ENCODE assay signal across 6 cellular contexts in the genomic region with DNA sequence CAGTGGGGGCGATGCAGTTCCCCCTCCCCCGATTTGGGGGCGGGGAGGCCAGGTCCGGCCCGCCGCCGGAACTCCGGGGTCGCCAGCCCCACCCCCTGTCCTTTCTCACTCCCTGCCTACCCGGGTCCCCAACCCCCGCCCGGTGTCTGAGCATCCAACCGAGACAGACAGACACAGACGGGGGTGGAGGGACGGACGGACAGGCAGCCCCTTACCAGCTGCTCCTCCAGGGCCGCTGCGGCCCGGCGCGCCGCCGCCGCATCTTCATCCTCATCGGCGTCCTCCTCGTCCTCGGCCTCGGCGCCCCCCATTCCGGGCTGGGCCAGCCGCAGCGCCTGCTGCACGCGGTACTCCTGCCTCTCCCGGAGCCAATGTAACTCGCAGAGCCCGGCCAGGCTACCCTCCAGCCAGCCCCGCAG.
DNase-seq lines count a peak whose midpoint lies in the region; FAIRE-seq and TF ChIP-seq lines count a peak whose summit lies in the region.

No MANE protein-coding gene starts in this region.

- FAIRE-seq in GM19239 (lab: Jason Lieb, UNC), result no peak

- H3K4me1 ChIP-seq in muscle layer of duodenum (ENCODE audit: control insufficient read depth in 1 of 2, insufficient read depth in 2 of 2, low read length in 2 of 2), result peaks cover 4 to 30% of the 10 kb centered on the region in 2 donors

- no peaks in the 10 kb centered on the region for H3K27me3 ChIP-seq in muscle layer of duodenum (ENCODE audit: low read depth, low read length)

- DNase-seq in HCEC 1CT (peak; percentile 4), erythroblast (lab: John Stamatoyannopoulos, UW) (no peak), GM19239 (ENCODE audit: insufficient read length, low spot score) (no peak)
- no peak for DNase-seq in stimulated activated naive CD4-positive, alpha-beta T cell treated with Interleukin-2 at 50 U/mL for 16 hours (lab: John Stamatoyannopoulos, UW)

- peak overlapping the region; percentile 47 to 75 for H3K4me3 ChIP-seq in muscle layer of duodenum (ENCODE audit: low read depth in 1 of 2, low read length in 2 of 2)

- TF ChIP-seq POLR2A in erythroblast (IDR thresholded peaks at IDR 0.05; ENCODE audit: low read length), result no peak

- H3K9me3 ChIP-seq in muscle layer of duodenum (ENCODE audit: control insufficient read depth in 1 of 2, low read length in 2 of 2), result no peaks in the 10 kb centered on the region

- H3K36me3 ChIP-seq in muscle layer of duodenum (ENCODE audit: control insufficient read depth in 1 of 2, insufficient read depth in 2 of 2, low read length in 2 of 2), result no peaks in the 10 kb centered on the region

- H3K27ac ChIP-seq in angular gyrus (ENCODE audit: low read depth, low read length) (peak overlapping the region; percentile 76), muscle layer of duodenum (ENCODE audit: low read length) (peak overlapping the region; percentile 23)
